Comparison of ENCODE assay signal across 21 cellular contexts in genomic region chr11:62127941-62128770, GRCh38. TPM values are rescaled to one million over a fixed set of nuclear protein-coding genes. Genes with fewer than 3 reads are reported as not detected.
DNase-seq lines count a peak whose midpoint lies in the region; ATAC-seq and TF ChIP-seq lines count a peak whose summit lies in the region.
"Had no signal": no experiment of that assay in that cellular context is flagged by ENCODE, and none has a peak within 500 bp of the region (broad histone marks: within the 10 kb centered on the region; RNA-seq: fewer than 3 reads in every experiment).

No MANE protein-coding gene starts in this region.

- H2AFZ ChIP-seq in osteoblast (ENCODE audit: low read length), result no peak overlapping the region

- H4K20me1 ChIP-seq in osteoblast (ENCODE audit: insufficient read depth, low read length), result peaks cover 11% of the 10 kb centered on the region

- intact Hi-C loops in Calu3 (cut with micrococcal nuclease; ENCODE audit: unreplicated experiment), result no loop called here

- H3K4me1 Mint-ChIP-seq in Calu3 (ENCODE audit: low read depth, unreplicated experiment), result peaks cover 36% of the 10 kb centered on the region
- peaks cover 50% of the 10 kb centered on the region for H3K4me1 Mint-ChIP-seq in central memory CD8-positive, alpha-beta T cell

- H3K4me2 ChIP-seq in osteoblast (ENCODE audit: insufficient read depth, low read length), result no peak overlapping the region
- H3K4me2 ChIP-seq: SK-N-SH had no signal

- peaks cover 93% of the 10 kb centered on the region for H3K79me2 ChIP-seq in osteoblast (ENCODE audit: insufficient read depth, low read length)

- TF ChIP-seq CTCF in Calu3 (IDR thresholded peaks at IDR 0.05; ENCODE audit: unreplicated experiment) (no peak), osteoblast (IDR thresholded peaks at IDR 0.05; ENCODE audit: extremely low read depth, low read depth, low read length) (no peak)

- peaks cover 18% of the 10 kb centered on the region for H3K4me1 ChIP-seq in osteoblast (ENCODE audit: insufficient read depth, low read length)

- H3K27me3 Mint-ChIP-seq in Calu3 (ENCODE audit: unreplicated experiment), result no peaks in the 10 kb centered on the region
- no peaks in the 10 kb centered on the region for H3K27me3 Mint-ChIP-seq in central memory CD8-positive, alpha-beta T cell

- no peak for ATAC-seq in central memory CD8-positive, alpha-beta T cell (replicated peaks; ENCODE audit: extremely low read depth, poor library complexity, severe bottlenecking)
- no peak for ATAC-seq in HG03457 (IDR thresholded peaks at IDR 0.05; ENCODE audit: unreplicated experiment)

- CTCF ChIA-PET in Calu3 (lab: Charles Lee), result interaction anchor here (0.5 to 0.7 kb wide), 2 partner anchors 46 to 544 kb away, joined by 3 to 6 read pairs; partner anchors contain the start of gene LBHD1

- H3K36me3 Mint-ChIP-seq in Calu3 (ENCODE audit: insufficient read depth, unreplicated experiment), result peaks cover 52% of the 10 kb centered on the region
- H3K36me3 Mint-ChIP-seq in central memory CD8-positive, alpha-beta T cell (ENCODE audit: insufficient read depth), result peaks cover 17% of the 10 kb centered on the region

- no peaks in the 10 kb centered on the region for H3K9me3 ChIP-seq in osteoblast (ENCODE audit: low read depth, low read length)
- H3K9me3 ChIP-seq: SK-N-SH had no signal

- peaks cover 42% of the 10 kb centered on the region for H3K36me3 ChIP-seq in osteoblast (ENCODE audit: insufficient read depth, low read length)

- no peak overlapping the region for H3K4me3 ChIP-seq in osteoblast (ENCODE audit: insufficient read depth, low read length)

- H3K4me3 Mint-ChIP-seq in Calu3 (ENCODE audit: low read depth, unreplicated experiment), result no peak overlapping the region
- no peak overlapping the region for H3K4me3 Mint-ChIP-seq in central memory CD8-positive, alpha-beta T cell

- no peaks in the 10 kb centered on the region for H3K27me3 ChIP-seq in osteoblast (ENCODE audit: insufficient read depth, low read length)

- DNase-seq in AG20443 (ENCODE audit: low spot score) (peak; percentile 3), Calu3 (no peak), osteoblast (ENCODE audit: insufficient read length, low spot score, missing footprints) (peak; percentile 27), HuH-7 (ENCODE audit: low spot score) (no peak), GF-D8 (lab: John Stamatoyannopoulos, UW) (no peak), SHP77 treated with DMSO at 0.1 percent for 48 hours (lab: John Stamatoyannopoulos, UW) (no peak)
- no peak for DNase-seq in central memory CD8-positive, alpha-beta T cell (ENCODE audit: low spot score in 2 of 2)
- DNase-seq: ACHN, AML-193, DMS79 treated with DMSO at 0.1 percent for 48 hours, HCEC 1CT, MV-4-11, NCI-H187, NCI-H2107, NCI-H510A treated with DMSO at 0.1 percent for 48 hours, NCI-H774, OCI-M1, SHP77 had no signal

- BruUV-seq in Calu3 (replicated peaks; lab: Mats Ljungman, UMichigan), result no TSS peak

- peak overlapping the region; percentile 9 for H3K27ac Mint-ChIP-seq in Calu3 (ENCODE audit: unreplicated experiment)
- peak overlapping the region; percentile 72 for H3K27ac Mint-ChIP-seq in central memory CD8-positive, alpha-beta T cell (ENCODE audit: low read depth)

- H3K27ac ChIP-seq in osteoblast (ENCODE audit: low read depth, low read length), result no peak overlapping the region
- H3K27ac ChIP-seq: C4-2B had no signal

- no peaks in the 10 kb centered on the region for H3K9me3 Mint-ChIP-seq in Calu3 (ENCODE audit: low read depth, unreplicated experiment)
- H3K9me3 Mint-ChIP-seq in central memory CD8-positive, alpha-beta T cell, result no peaks in the 10 kb centered on the region

RNA-seq across cellular contexts. Expression of gene INCENP, which starts 4.3 kb away (rescaled TPM):
- total RNA-seq in Calu3 (2022) (94.3 and 115 TPM in 2 replicates), osteoblast (8.7 and 13.8 TPM in 2 replicates)

Comparison
In these comparisons a context has a peak if more than half of its experiments do, and no peak if none do; other contexts are left out.
1. DNase-seq: peak in AG20443 (single experiment) and osteoblast (single experiment); none in Calu3 (single experiment), central memory CD8-positive, alpha-beta T cell (0 of 2), HuH-7 (single experiment), GF-D8 (single experiment) and SHP77 treated with DMSO at 0.1 percent for 48 hours (single experiment).